Comparison of ENCODE assay signal across 10 cellular contexts in genomic region chr16:937311-937710, GRCh38. TPM values are rescaled to one million over a fixed set of nuclear protein-coding genes. Genes with fewer than 3 reads are reported as not detected.
"Had no signal": no experiment of that assay in that cellular context is flagged by ENCODE, and none has a peak within 500 bp of the region (broad histone marks: within the 10 kb centered on the region; RNA-seq: fewer than 3 reads in every experiment).

No MANE protein-coding gene starts in this region.

- H3K9ac ChIP-seq: GM23248 had no signal

- H3K27ac Mint-ChIP-seq: H9, HFFc6, IgD-negative memory B cell had no signal

- H3K4me1 Mint-ChIP-seq: H9 had no signal

- FAIRE-seq: HepG2 had no signal

- H3K27ac ChIP-seq: GM23248, HL-60 had no signal

- ATAC-seq: HepG2 had no signal

- H3K4me3 Mint-ChIP-seq: H9, HFFc6 had no signal

- H3K4me3 ChIP-seq: GM23248 had no signal

- DNase-seq: GM23248, GOT3, H9, HCEC 1CT, HFFc6, KBM-7 had no signal

RNA-seq across cellular contexts. Expression of gene LMF1, which starts 33.5 kb away (rescaled TPM):
- total RNA-seq: HT1080 had no signal

RNA-seq across cellular contexts. Expression of gene SOX8, which starts 44.3 kb away (rescaled TPM):
- total RNA-seq: HT1080 had no signal
